Comparison of ENCODE assay signal across 8 cellular contexts in the genomic region with DNA sequence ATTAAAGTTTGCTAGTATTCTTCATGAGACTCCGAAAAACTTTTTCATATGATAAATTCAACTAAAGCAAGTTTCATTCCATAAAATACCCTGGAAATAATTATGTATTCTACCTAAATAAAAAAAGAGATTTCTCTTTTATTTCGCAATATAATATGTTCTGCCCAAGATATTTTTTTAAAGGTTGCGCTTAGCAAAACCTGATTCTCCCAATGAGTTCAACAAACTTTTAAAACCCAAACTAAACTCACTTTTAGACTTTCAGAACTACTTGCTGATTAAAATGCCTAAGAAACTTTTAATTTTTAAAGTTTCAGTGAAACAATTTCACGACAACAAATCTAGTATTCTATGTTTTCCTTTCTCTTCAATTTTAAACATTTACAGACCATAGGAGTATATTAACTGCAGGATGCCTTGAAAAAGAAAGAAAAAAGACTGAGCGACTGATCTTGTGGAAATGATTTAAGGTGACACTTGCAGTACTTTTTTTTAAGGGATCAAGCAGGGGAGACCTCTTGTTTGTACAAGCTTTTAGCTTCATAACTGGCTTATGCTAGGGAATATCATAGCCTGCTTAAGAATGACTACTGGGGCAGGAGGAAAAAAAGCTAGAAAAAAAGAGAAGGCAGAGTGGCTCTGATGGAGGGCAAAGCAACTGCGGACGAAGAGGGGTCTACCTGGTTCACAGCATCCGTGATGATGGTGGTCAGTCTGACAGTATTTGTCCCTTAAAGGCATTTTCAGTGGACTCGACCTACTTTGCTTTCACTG. TPM values are rescaled to one million over a fixed set of nuclear protein-coding genes. Genes with fewer than 3 reads are reported as not detected.
DNase-seq lines count a peak whose midpoint lies in the region; ATAC-seq and TF ChIP-seq lines count a peak whose summit lies in the region.

No MANE protein-coding gene starts in this region.

- H3K4me1 ChIP-seq in BLaER1 treated with 17β-estradiol and CSF1 and Interleukin-3, amounts not matched to agents 10 nM and 100 nM = peaks cover 16 to 49% (median 45%) of the 10 kb centered on the region in 10 experiments
- peaks cover 24 to 25% of the 10 kb centered on the region in 2 donors for H3K4me1 ChIP-seq in duodenal mucosa (ENCODE audit: control insufficient read depth in 1 of 2, insufficient read depth in 2 of 2, low read length in 2 of 2)

- peaks cover 29 to 61% (median 55%) of the 10 kb centered on the region in 11 experiments; a peak in 21 of 22 replicates for H4K20me1 ChIP-seq in BLaER1 treated with 17β-estradiol and CSF1 and Interleukin-3, amounts not matched to agents 10 nM and 100 nM

- H3K9me3 ChIP-seq in BLaER1 treated with 17β-estradiol and CSF1 and Interleukin-3, amounts not matched to agents 10 nM and 100 nM (replicated peaks in 1 of 11) = no peaks in the 10 kb centered on the region
- H3K9me3 ChIP-seq in duodenal mucosa (ENCODE audit: control insufficient read depth in 1 of 2, low read length in 2 of 2) = no peaks in the 10 kb centered on the region

- DNase-seq in LNCaP clone FGC (ENCODE audit: low read depth) = no peak
- DNase-seq in natural killer cell treated with Interleukin-12 subunit alpha and Interleukin-12 subunit beta and Interleukin-15 and Interleukin-18, amount 100 ng/mL, for 72 hours (ENCODE audit: low spot score) = no peak
- DNase-seq in AG08396 (ENCODE audit: low spot score) = no peak
- no peak for DNase-seq in T-helper 9 cell
- no peak for DNase-seq in omental fat pad (ENCODE audit: low spot score)

- H3K4me3 Mint-ChIP-seq in natural killer cell treated with Interleukin-12 subunit alpha and Interleukin-12 subunit beta and Interleukin-15 and Interleukin-18, amount 100 ng/mL, for 72 hours = peak overlapping the region; percentile 93

- peaks cover 43 to 54% of the 10 kb centered on the region in 2 donors for H3K4me1 Mint-ChIP-seq in natural killer cell treated with Interleukin-12 subunit alpha and Interleukin-12 subunit beta and Interleukin-15 and Interleukin-18, amount 100 ng/mL, for 72 hours (ENCODE audit: low read depth in 2 of 2)

- ATAC-seq in natural killer cell treated with Interleukin-12 subunit alpha and Interleukin-12 subunit beta and Interleukin-15 and Interleukin-18, amount 100 ng/mL, for 72 hours = no peak
- ATAC-seq in omental fat pad (ENCODE audit: low FRiP score) (no peak), GM21529 (IDR thresholded peaks at IDR 0.05; ENCODE audit: unreplicated experiment) (no peak)

- peak overlapping the region; percentile 74 to 95 (median 90) for H3K4me3 ChIP-seq in BLaER1 treated with 17β-estradiol and CSF1 and Interleukin-3, amounts not matched to agents 10 nM and 100 nM
- peak overlapping the region; percentile 94 for H3K4me3 ChIP-seq in LNCaP clone FGC (ENCODE audit: low read depth, low read length)
- peak overlapping the region; percentile 75 to 94 for H3K4me3 ChIP-seq in duodenal mucosa (ENCODE audit: low read depth in 1 of 2, low read length in 2 of 2)

- peaks cover 34 to 52% (median 46%) of the 10 kb centered on the region in 11 experiments for H3K36me3 ChIP-seq in BLaER1 treated with 17β-estradiol and CSF1 and Interleukin-3, amounts not matched to agents 10 nM and 100 nM
- peaks cover 3 to 14% of the 10 kb centered on the region in 2 donors for H3K36me3 ChIP-seq in duodenal mucosa (ENCODE audit: control insufficient read depth in 1 of 2, insufficient read depth in 2 of 2, low read length in 2 of 2)

- peak overlapping the region; percentile 88 to 98 for H3K27ac Mint-ChIP-seq in natural killer cell treated with Interleukin-12 subunit alpha and Interleukin-12 subunit beta and Interleukin-15 and Interleukin-18, amount 100 ng/mL, for 72 hours

- no peak for TF ChIP-seq CTCF in LNCaP clone FGC (IDR thresholded peaks at IDR 0.05; ENCODE audit: control insufficient read depth, extremely low read depth, insufficient read depth)
- TF ChIP-seq CTCF in omental fat pad (IDR thresholded peaks at IDR 0.05) = no peak

- no peaks in the 10 kb centered on the region for H3K27me3 Mint-ChIP-seq in natural killer cell treated with Interleukin-12 subunit alpha and Interleukin-12 subunit beta and Interleukin-15 and Interleukin-18, amount 100 ng/mL, for 72 hours

- H3K27me3 ChIP-seq in BLaER1 treated with 17β-estradiol and CSF1 and Interleukin-3, amounts not matched to agents 10 nM and 100 nM = no peaks in the 10 kb centered on the region
- no peaks in the 10 kb centered on the region for H3K27me3 ChIP-seq in duodenal mucosa (ENCODE audit: control insufficient read depth in 1 of 2, insufficient read depth in 2 of 2, low read length in 2 of 2)

- peaks cover 32% of the 10 kb centered on the region for H3K36me3 Mint-ChIP-seq in natural killer cell treated with Interleukin-12 subunit alpha and Interleukin-12 subunit beta and Interleukin-15 and Interleukin-18, amount 100 ng/mL, for 72 hours

- no peaks in the 10 kb centered on the region for H3K9me3 Mint-ChIP-seq in natural killer cell treated with Interleukin-12 subunit alpha and Interleukin-12 subunit beta and Interleukin-15 and Interleukin-18, amount 100 ng/mL, for 72 hours

- H3K4me2 ChIP-seq in BLaER1 treated with 17β-estradiol and CSF1 and Interleukin-3, amounts not matched to agents 10 nM and 100 nM = peak overlapping the region; percentile 79 to 98 (median 89)

- peak overlapping the region; percentile 88 to 99 (median 98) for H3K9ac ChIP-seq in BLaER1 treated with 17β-estradiol and CSF1 and Interleukin-3, amounts not matched to agents 10 nM and 100 nM
- H3K9ac ChIP-seq in duodenal mucosa (ENCODE audit: low read depth in 1 of 2, low read length in 2 of 2) = peak overlapping the region; percentile 92 to 93

- peak overlapping the region; percentile 95 to 99 (median 98) for H3K27ac ChIP-seq in BLaER1 treated with 17β-estradiol and CSF1 and Interleukin-3, amounts not matched to agents 10 nM and 100 nM
- peak overlapping the region; percentile 42 for H3K27ac ChIP-seq in duodenal mucosa (ENCODE audit: low read depth, low read length)

RNA-seq across cellular contexts. Expression of gene ZNF800, which starts 1.5 kb away (rescaled TPM):
- 10 to 100 TPM; 52.8 to 56.3 TPM for total RNA-seq in natural killer cell treated with Interleukin-12 subunit alpha and Interleukin-12 subunit beta and Interleukin-15 and Interleukin-18, amount 100 ng/mL, for 72 hours
- 10 to 100 TPM; 28.3 to 47.2 (median 35.8) TPM for total RNA-seq in omental fat pad
